22 cellular contexts compared by ENCODE assay signal in genomic region chr6:145043926-145044500, GRCh38.
DNase-seq lines count a peak whose midpoint lies in the region; ATAC-seq, FAIRE-seq and TF ChIP-seq lines count a peak whose summit lies in the region.
"Had no signal": no experiment of that assay in that cellular context is flagged by ENCODE, and none has a peak within 500 bp of the region (broad histone marks: within the 10 kb centered on the region; RNA-seq: fewer than 3 reads in every experiment).

No MANE protein-coding gene starts in this region.

- H3K36me3 Mint-ChIP-seq in neural progenitor cell (no peaks in the 10 kb centered on the region), nephron progenitor cell (ENCODE audit: low read depth) (peaks cover 4% of the 10 kb centered on the region), Calu3 (ENCODE audit: insufficient read depth, unreplicated experiment) (no peaks in the 10 kb centered on the region)
- H3K36me3 Mint-ChIP-seq in CD4-positive, alpha-beta memory T cell: no peaks in the 10 kb centered on the region

- POLR2A ChIA-PET in endothelial cell of umbilical vein (lab: Charles Lee): no interaction called here
- POLR2A ChIA-PET in CD4-positive, alpha-beta memory T cell (lab: Charles Lee; ENCODE audit: partially characterized antibody): no interaction called here

- H3K79me2 ChIP-seq in endothelial cell of umbilical vein (ENCODE audit: control insufficient read depth, insufficient read depth, low read length): no peaks in the 10 kb centered on the region
- no peaks in the 10 kb centered on the region for H3K79me2 ChIP-seq in neural progenitor cell (ENCODE audit: low read depth)

- H3K27ac Mint-ChIP-seq in neural progenitor cell (no peak overlapping the region), nephron progenitor cell (no peak overlapping the region), Calu3 (ENCODE audit: unreplicated experiment) (no peak overlapping the region)
- H3K27ac Mint-ChIP-seq in CD4-positive, alpha-beta memory T cell: no peak overlapping the region

- peaks cover 4% of the 10 kb centered on the region for H3K9me3 Mint-ChIP-seq in neural progenitor cell
- peaks cover 16% of the 10 kb centered on the region for H3K9me3 Mint-ChIP-seq in nephron progenitor cell
- peaks cover 0 to 2% (median 0%) of the 10 kb centered on the region in 8 donors for H3K9me3 Mint-ChIP-seq in CD4-positive, alpha-beta memory T cell
- no peaks in the 10 kb centered on the region for H3K9me3 Mint-ChIP-seq in Calu3 (ENCODE audit: low read depth, unreplicated experiment)

- H3F3A ChIP-seq in neural progenitor cell (ENCODE audit: low read depth): no peaks in the 10 kb centered on the region

- H3K9me3 ChIP-seq in cardiac muscle cell (ENCODE audit: low read depth) (no peaks in the 10 kb centered on the region), right cardiac atrium (ENCODE audit: control insufficient read depth, low read length) (no peaks in the 10 kb centered on the region), endothelial cell of umbilical vein (replicated peaks; ENCODE audit: control insufficient read depth, insufficient read depth, low read length) (no peaks in the 10 kb centered on the region), neural progenitor cell (ENCODE audit: low read depth) (no peaks in the 10 kb centered on the region), spleen (no peaks in the 10 kb centered on the region)
- H3K9me3 ChIP-seq in CD4-positive, alpha-beta memory T cell (ENCODE audit: control insufficient read depth in 1 of 2, low read length in 2 of 2): no peaks in the 10 kb centered on the region
- H3K9me3 ChIP-seq: A549 had no signal

- H4K20me1 ChIP-seq in endothelial cell of umbilical vein (replicated peaks; ENCODE audit: control insufficient read depth, extremely low read depth, insufficient read depth, low read length) (no peaks in the 10 kb centered on the region), neural progenitor cell (ENCODE audit: low read depth) (no peaks in the 10 kb centered on the region)

- no peak overlapping the region for H3K4me3 Mint-ChIP-seq in neural progenitor cell
- no peak overlapping the region for H3K4me3 Mint-ChIP-seq in nephron progenitor cell
- H3K4me3 Mint-ChIP-seq in CD4-positive, alpha-beta memory T cell: no peak overlapping the region
- H3K4me3 Mint-ChIP-seq in Calu3 (ENCODE audit: low read depth, unreplicated experiment): no peak overlapping the region

- dilution Hi-C loops in endothelial cell of umbilical vein (cut with MboI; ENCODE audit: extremely low pct_ligation_motif_present, low sequenced_read_pairs): no loop called here

- intact Hi-C loops in right cardiac atrium (cut with DNase I) (no loop called here), endothelial cell of umbilical vein (cut with micrococcal nuclease) (loop anchor here (10.0 kb wide), 1 partner anchor 661 kb away; no protein-coding TSS in a partner anchor), Calu3 (cut with micrococcal nuclease; ENCODE audit: unreplicated experiment) (no loop called here), spleen (cut with DNase I; ENCODE audit: low total_unique reads) (no loop called here)
- intact Hi-C loops in CD4-positive, alpha-beta memory T cell (cut with micrococcal nuclease): no loop called here

- peaks cover 4% of the 10 kb centered on the region for H3K9me1 ChIP-seq in endothelial cell of umbilical vein (replicated peaks; ENCODE audit: control insufficient read depth, extremely low read depth, insufficient read depth, low read length)

- DNase-seq in cardiac muscle cell (ENCODE audit: low read depth in 1 of 2, low spot score in 1 of 2): no peak
- no peak for DNase-seq in right cardiac atrium
- no peak for DNase-seq in endothelial cell of umbilical vein (ENCODE audit: low read depth, low spot score)
- DNase-seq in neural progenitor cell (ENCODE audit: low spot score): no peak
- no peak for DNase-seq in nephron progenitor cell
- no peak for DNase-seq in CD4-positive, alpha-beta memory T cell
- DNase-seq in Calu3: no peak
- DNase-seq in spleen: no peak
- DNase-seq: AML-193, DMS79 treated with DMSO at 0.1 percent for 48 hours, GOT3, MM.1S, NCI-H1105, NCI-H1694 treated with DMSO at 0.1 percent for 48 hours, NCI-H510A treated with DMSO at 0.1 percent for 48 hours, SIG-M5 had no signal

- H3K9ac ChIP-seq in endothelial cell of umbilical vein (replicated peaks; ENCODE audit: extremely low read depth, insufficient read depth, low read length): no peak overlapping the region
- H3K9ac ChIP-seq in neural progenitor cell: no peak overlapping the region
- H3K9ac ChIP-seq: KMS-11 had no signal

- ATAC-seq in right cardiac atrium: no peak
- ATAC-seq: A549 had no signal

- H2AFZ ChIP-seq in endothelial cell of umbilical vein (ENCODE audit: low read depth, low read length) (peak overlapping the region; percentile 85), neural progenitor cell (replicated peaks) (peak overlapping the region; percentile 14)

- peak; percentile 28 for FAIRE-seq in endothelial cell of umbilical vein (lab: Jason Lieb, UNC)
- FAIRE-seq: A549, D721Med, G401.6, GM12892, RCC 7860 had no signal

- H3K27me3 ChIP-seq in cardiac muscle cell (no peaks in the 10 kb centered on the region), right cardiac atrium (ENCODE audit: control insufficient read depth, insufficient read depth) (no peaks in the 10 kb centered on the region), endothelial cell of umbilical vein (ENCODE audit: control insufficient read depth in 2 of 2, insufficient read depth in 2 of 2, low read length in 2 of 2) (no peaks in the 10 kb centered on the region), neural progenitor cell (no peaks in the 10 kb centered on the region), spleen (replicated peaks in 1 of 7) (no peaks in the 10 kb centered on the region)
- no peaks in the 10 kb centered on the region for H3K27me3 ChIP-seq in CD4-positive, alpha-beta memory T cell (ENCODE audit: insufficient read depth, low read length)

- peaks cover 33% of the 10 kb centered on the region for H3K4me1 ChIP-seq in cardiac muscle cell (ENCODE audit: low read depth)
- no peaks in the 10 kb centered on the region for H3K4me1 ChIP-seq in right cardiac atrium (ENCODE audit: control insufficient read depth, insufficient read depth, low read length)
- peaks cover 10% of the 10 kb centered on the region for H3K4me1 ChIP-seq in endothelial cell of umbilical vein (ENCODE audit: control insufficient read depth, extremely low read depth, insufficient read depth, low read length)
- H3K4me1 ChIP-seq in neural progenitor cell: peaks cover 8% of the 10 kb centered on the region
- H3K4me1 ChIP-seq in CD4-positive, alpha-beta memory T cell (ENCODE audit: insufficient read depth, low read length): no peaks in the 10 kb centered on the region
- no peaks in the 10 kb centered on the region for H3K4me1 ChIP-seq in spleen
- H3K4me1 ChIP-seq: A549 had no signal

- peak overlapping the region; percentile 62 for H3K27ac ChIP-seq in cardiac muscle cell
- no peak overlapping the region for H3K27ac ChIP-seq in right cardiac atrium (ENCODE audit: low read length)
- H3K27ac ChIP-seq in endothelial cell of umbilical vein (ENCODE audit: insufficient read depth, low read depth, low read length): no peak overlapping the region
- no peak overlapping the region for H3K27ac ChIP-seq in neural progenitor cell
- H3K27ac ChIP-seq in CD4-positive, alpha-beta memory T cell (ENCODE audit: low read depth, low read length): no peak overlapping the region
- no peak overlapping the region for H3K27ac ChIP-seq in spleen
- H3K27ac ChIP-seq: A549, KMS-11 had no signal

- H3K4me3 ChIP-seq in cardiac muscle cell (no peak overlapping the region), right cardiac atrium (ENCODE audit: low read length) (no peak overlapping the region), endothelial cell of umbilical vein (replicated peaks in 1 of 3; ENCODE audit: insufficient read depth in 1 of 3, low read depth in 1 of 3, low read length in 3 of 3) (no peak overlapping the region), neural progenitor cell (no peak overlapping the region), spleen (no peak overlapping the region)
- no peak overlapping the region for H3K4me3 ChIP-seq in CD4-positive, alpha-beta memory T cell (ENCODE audit: low read length in 2 of 2)
- H3K4me3 ChIP-seq: A549 had no signal

- H3K4me2 ChIP-seq in endothelial cell of umbilical vein (ENCODE audit: insufficient read depth, low read length): peak overlapping the region; percentile 21
- no peak overlapping the region for H3K4me2 ChIP-seq in neural progenitor cell
- H3K4me2 ChIP-seq: A549 had no signal

- TF ChIP-seq CTCF in cardiac muscle cell (IDR thresholded peaks at IDR 0.05; ENCODE audit: low read depth, low read length) (no peak), endothelial cell of umbilical vein (IDR thresholded peaks at IDR 0.05; ENCODE audit: extremely low read depth in 1 of 2, insufficient read depth in 1 of 2, low read depth in 1 of 2, low read length in 2 of 2) (no peak), neural progenitor cell (IDR thresholded peaks at IDR 0.05) (no peak), nephron progenitor cell (IDR thresholded peaks at IDR 0.05) (no peak), Calu3 (IDR thresholded peaks at IDR 0.05; ENCODE audit: unreplicated experiment) (no peak), spleen (IDR thresholded peaks at IDR 0.05 in 8 of 11, conservative IDR thresholded peaks at IDR 0.05 in 3 of 11) (no peak)

- peaks cover 6% of the 10 kb centered on the region for H3K4me1 Mint-ChIP-seq in neural progenitor cell
- peaks cover 12% of the 10 kb centered on the region for H3K4me1 Mint-ChIP-seq in nephron progenitor cell
- H3K4me1 Mint-ChIP-seq in CD4-positive, alpha-beta memory T cell: no peaks in the 10 kb centered on the region
- no peaks in the 10 kb centered on the region for H3K4me1 Mint-ChIP-seq in Calu3 (ENCODE audit: low read depth, unreplicated experiment)

- CTCF ChIA-PET in endothelial cell of umbilical vein (lab: Charles Lee) (interaction anchor here (1.0 to 1.3 kb wide), 4 partner anchors 21 to 590 kb away, joined by 3 read pairs; no protein-coding TSS in a partner anchor), Calu3 (lab: Charles Lee) (no interaction called here)
- CTCF ChIA-PET in CD4-positive, alpha-beta memory T cell (lab: Charles Lee; ENCODE audit: partially characterized antibody): interaction anchor here (1.0 to 1.2 kb wide), 2 partner anchors 10 to 14 kb away, joined by 3 read pairs; no protein-coding TSS in a partner anchor

- BruUV-seq in endothelial cell of umbilical vein (replicated peaks; lab: Mats Ljungman, UMichigan): no TSS peak
- BruUV-seq in Calu3 (replicated peaks; lab: Mats Ljungman, UMichigan): no TSS peak

- H3K36me3 ChIP-seq in cardiac muscle cell (no peaks in the 10 kb centered on the region), endothelial cell of umbilical vein (ENCODE audit: control insufficient read depth in 2 of 2, extremely low read depth in 1 of 2, insufficient read depth in 2 of 2, low read length in 2 of 2) (no peaks in the 10 kb centered on the region), neural progenitor cell (no peaks in the 10 kb centered on the region), spleen (no peaks in the 10 kb centered on the region)
- no peaks in the 10 kb centered on the region for H3K36me3 ChIP-seq in CD4-positive, alpha-beta memory T cell (ENCODE audit: insufficient read depth, low read length)

- TF ChIP-seq POLR2A in endothelial cell of umbilical vein (IDR thresholded peaks at IDR 0.05; ENCODE audit: low read depth, low read length) (no peak), spleen (IDR thresholded peaks at IDR 0.05) (no peak)

- H3K27me3 Mint-ChIP-seq in neural progenitor cell (ENCODE audit: insufficient read depth, low read depth) (no peaks in the 10 kb centered on the region), nephron progenitor cell (ENCODE audit: low read depth, poor library complexity) (no peaks in the 10 kb centered on the region), Calu3 (ENCODE audit: unreplicated experiment) (no peaks in the 10 kb centered on the region)
- peaks cover 5 to 6% of the 10 kb centered on the region in 2 donors for H3K27me3 Mint-ChIP-seq in CD4-positive, alpha-beta memory T cell

- 71% methylated on average over 5 of the region's 5 CpGs for WGBS in right cardiac atrium
- 71 to 90% (median 83%) methylated on average over 5 of the region's 5 CpGs for WGBS in spleen, 5 donors
